8 cellular contexts compared by ENCODE assay signal in genomic region chr7:127254163-127254684, GRCh38. TPM values are rescaled to one million over a fixed set of nuclear protein-coding genes. Genes with fewer than 3 reads are reported as not detected.
A peak's percentile ranks its signal among the peaks of the same experiment; 100 is the strongest.
DNase-seq lines count a peak whose midpoint lies in the region; ATAC-seq and TF ChIP-seq lines count a peak whose summit lies in the region.

No MANE protein-coding gene starts in this region.

- H3K79me2 ChIP-seq in MM.1S (ENCODE audit: low read length): no peaks in the 10 kb centered on the region

- peaks cover 1% of the 10 kb centered on the region for H3K9me3 Mint-ChIP-seq in Caco-2 (ENCODE audit: unreplicated experiment)

- H3K36me3 ChIP-seq in Caco-2 (ENCODE audit: control insufficient read depth, insufficient read depth, low read length): no peaks in the 10 kb centered on the region
- no peaks in the 10 kb centered on the region for H3K36me3 ChIP-seq in MM.1S (replicated peaks; ENCODE audit: insufficient read depth, low read length)
- H3K36me3 ChIP-seq in neutrophil: no peaks in the 10 kb centered on the region

- intact Hi-C loops in Caco-2 (cut with micrococcal nuclease; ENCODE audit: unreplicated experiment): loop anchor here (1.0 to 5.0 kb wide), 3 partner anchors 147 to 451 kb away; no protein-coding TSS in a partner anchor

- no TSS peak for BruUV-seq in Caco-2 (replicated peaks; lab: Mats Ljungman, UMichigan)

- no peak overlapping the region for H3K27ac Mint-ChIP-seq in Caco-2 (ENCODE audit: unreplicated experiment)

- H3K9me3 ChIP-seq in Caco-2: no peaks in the 10 kb centered on the region
- H3K9me3 ChIP-seq in MM.1S (replicated peaks; ENCODE audit: insufficient read depth, low read length): no peaks in the 10 kb centered on the region
- no peaks in the 10 kb centered on the region for H3K9me3 ChIP-seq in neutrophil

- CTCF ChIA-PET in Caco-2 (lab: Charles Lee): interaction anchor here (1.0 to 1.9 kb wide), 3 partner anchors 107 to 451 kb away, joined by 3 to 13 read pairs (median 9); no protein-coding TSS in a partner anchor

- peak overlapping the region; percentile 99 for H2AFZ ChIP-seq in MM.1S (ENCODE audit: low read length)

- H3K27me3 ChIP-seq in Caco-2 (replicated peaks; ENCODE audit: control insufficient read depth, insufficient read depth, low read length) (peaks cover 12% of the 10 kb centered on the region), MM.1S (replicated peaks; ENCODE audit: insufficient read depth, low read length) (peaks cover 30% of the 10 kb centered on the region), neutrophil (peaks cover 100% of the 10 kb centered on the region)

- H3K27ac ChIP-seq in MM.1S (ENCODE audit: low read length): no peak overlapping the region
- no peak overlapping the region for H3K27ac ChIP-seq in coronary artery
- H3K27ac ChIP-seq in neutrophil: no peak overlapping the region

- H3F3A ChIP-seq in MM.1S (ENCODE audit: insufficient read depth, low read length): peaks cover 7% of the 10 kb centered on the region

- H3K4me2 ChIP-seq in MM.1S (ENCODE audit: low read depth, low read length): peak overlapping the region; percentile 91

- H3K36me3 Mint-ChIP-seq in Caco-2 (ENCODE audit: insufficient read depth, unreplicated experiment): no peaks in the 10 kb centered on the region

- TF ChIP-seq CTCF in Caco-2 (IDR thresholded peaks at IDR 0.05; ENCODE audit: insufficient read depth in 1 of 2, low read depth in 1 of 2, low read length in 1 of 2, severe bottlenecking in 1 of 2, unreplicated experiment in 1 of 2) (no peak), MM.1S (IDR thresholded peaks at IDR 0.05; ENCODE audit: low read length) (no peak), coronary artery (IDR thresholded peaks at IDR 0.05) (no peak), neutrophil (IDR thresholded peaks at IDR 0.05) (no peak)

- H3K4me3 Mint-ChIP-seq in Caco-2 (ENCODE audit: unreplicated experiment): peak overlapping the region; percentile 61

- peaks cover 42% of the 10 kb centered on the region for H3K27me3 Mint-ChIP-seq in Caco-2 (ENCODE audit: insufficient read depth, unreplicated experiment)

- no peak for ATAC-seq in HG03175 (IDR thresholded peaks at IDR 0.05; ENCODE audit: unreplicated experiment)
- no peak for ATAC-seq in HG03045 (IDR thresholded peaks at IDR 0.05; ENCODE audit: unreplicated experiment)

- no peaks in the 10 kb centered on the region for H4K20me1 ChIP-seq in MM.1S (ENCODE audit: insufficient read depth, low read length)

- POLR2A ChIA-PET in Caco-2 (lab: Charles Lee): no interaction called here

- no peak for DNase-seq in Caco-2
- no peak for DNase-seq in MM.1S
- DNase-seq in coronary artery (ENCODE audit: low spot score): no peak
- no peak for DNase-seq in NCI-H2029 (lab: John Stamatoyannopoulos, UW)
- no peak for DNase-seq in NCI-H226

- H3K4me1 ChIP-seq in Caco-2: peaks cover 8% of the 10 kb centered on the region; the same call in 1 of the 2 replicates
- H3K4me1 ChIP-seq in MM.1S (ENCODE audit: low read length): peaks cover 4% of the 10 kb centered on the region; the same call in 1 of the 2 replicates
- H3K4me1 ChIP-seq in neutrophil (ENCODE audit: control insufficient read depth in 1 of 2, insufficient read depth in 1 of 2, low read depth in 1 of 2, low read length in 1 of 2): peaks cover 8 to 25% of the 10 kb centered on the region in 2 experiments

- H3K9ac ChIP-seq in MM.1S (ENCODE audit: low read length): no peak overlapping the region

- H3K4me1 Mint-ChIP-seq in Caco-2 (ENCODE audit: low read depth, unreplicated experiment): no peaks in the 10 kb centered on the region

- no peaks in the 10 kb centered on the region for H3K9me2 ChIP-seq in MM.1S (replicated peaks; ENCODE audit: insufficient read depth, low read length)

- H3K4me3 ChIP-seq in Caco-2 (ENCODE audit: low read depth, low read length) (no peak overlapping the region), MM.1S (ENCODE audit: low read length) (peak overlapping the region; percentile 88), coronary artery (peak overlapping the region; percentile 84), neutrophil (ENCODE audit: low read depth in 1 of 2, low read length in 1 of 2) (peak overlapping the region; percentile 57 to 65)

RNA-seq across cellular contexts. Expression of gene GRM8, which starts 1.5 kb away (rescaled TPM):
- not detected in 2 replicates for total RNA-seq in Caco-2 (2022)
